ENCODE assay signal across 8 cellular contexts in genomic region chr15:63553388-63553791, GRCh38. TPM values are rescaled to one million over a fixed set of nuclear protein-coding genes. Genes with fewer than 3 reads are reported as not detected.
DNase-seq lines count a peak whose midpoint lies in the region; ATAC-seq, FAIRE-seq and TF ChIP-seq lines count a peak whose summit lies in the region.

No MANE protein-coding gene starts in this region.

- H3K56ac ChIP-seq in IMR-90 (ENCODE audit: extremely low read depth, insufficient read depth, low read length) = peak overlapping the region; percentile 41; the same call in 1 of the 2 replicates

- H3K27me3 ChIP-seq in IMR-90 (ENCODE audit: control insufficient read depth, insufficient read depth, low read length) (no peaks in the 10 kb centered on the region), bronchial epithelial cell (ENCODE audit: control insufficient read depth, insufficient read depth, low read length) (no peaks in the 10 kb centered on the region), right lobe of liver (no peaks in the 10 kb centered on the region)

- peaks cover 10 to 25% of the 10 kb centered on the region in 2 experiments; a peak in 3 of 4 replicates for H3K79me1 ChIP-seq in IMR-90 (ENCODE audit: low read depth in 1 of 2, low read length in 2 of 2)

- peak overlapping the region; percentile 81; the same call in 1 of the 2 replicates for H2BK120ac ChIP-seq in IMR-90 (ENCODE audit: low read depth, low read length)

- H3K23ac ChIP-seq in IMR-90 (ENCODE audit: low read depth, low read length) = peak overlapping the region; percentile 78; the same call in 1 of the 2 replicates

- peak overlapping the region; percentile 65; the same call in 1 of the 2 replicates for H3K4ac ChIP-seq in IMR-90 (ENCODE audit: low read depth, low read length)

- peaks cover 3% of the 10 kb centered on the region; the same call in 1 of the 2 replicates for H4K20me1 ChIP-seq in IMR-90 (ENCODE audit: insufficient read depth, low read length)

- peak overlapping the region; percentile 61 for H4K91ac ChIP-seq in IMR-90 (ENCODE audit: insufficient read depth, low read depth, low read length)

- DNase-seq in Ammon's horn (ENCODE audit: low spot score) (peak; percentile 38), IMR-90 (peak; percentile 97), bronchial epithelial cell (ENCODE audit: low read depth) (peak; percentile 91), right lobe of liver (no peak)
- DNase-seq in stimulated activated CD4-positive, alpha-beta T cell treated with anti-CD3 and anti-CD28 coated beads, Interleukin-1b, Interleukin-23, amount 100 ng/mL, for 48 hours = no peak
- no peak for DNase-seq in activated CD4-positive, alpha-beta T cell treated with anti-CD3 and anti-CD28 coated beads for 1 hour

- H2AK5ac ChIP-seq in IMR-90 (ENCODE audit: low read depth, low read length) = no peak overlapping the region

- H2AFZ ChIP-seq in IMR-90 (replicated peaks; ENCODE audit: low read length, poor library complexity) = no peak overlapping the region

- TF ChIP-seq CTCF in IMR-90 (conservative IDR thresholded peaks at IDR 0.05; ENCODE audit: low read depth, low read length) = no peak
- TF ChIP-seq CTCF in bronchial epithelial cell (IDR thresholded peaks at IDR 0.05; ENCODE audit: insufficient read depth, low read length, severe bottlenecking) = no peak
- TF ChIP-seq CTCF in right lobe of liver (IDR thresholded peaks at IDR 0.05) = no peak

- peak overlapping the region; percentile 86 for H3K4me2 ChIP-seq in IMR-90 (ENCODE audit: low read depth, low read length)

- WGBS in IMR-90 (ENCODE audit: extremely low coverage in 2 of 2, insufficient read length in 1 of 2), 2 experiments = 0% methylated on average over 2 of the region's 3 CpGs; no CpG with 5 or more reads in 1 of the 2 experiments
- 1% methylated on average over 3 of the region's 3 CpGs for WGBS in right lobe of liver (ENCODE audit: insufficient coverage, low coverage, low lambda C conversion rate, missing lambda C conversion rate)
- 8% methylated on average over 3 of the region's 3 CpGs for WGBS in urinary bladder

- H3K4me3 ChIP-seq in IMR-90 (ENCODE audit: insufficient read depth, low read depth, low read length) (peak overlapping the region; percentile 18; the same call in 1 of the 2 replicates), bronchial epithelial cell (ENCODE audit: low read depth, low read length) (no peak overlapping the region), right lobe of liver (peak overlapping the region in 1 of 3 donors; percentile 2), urinary bladder (ENCODE audit: low read depth, low read length) (no peak overlapping the region)

- H2BK5ac ChIP-seq in IMR-90 (ENCODE audit: low read depth, low read length, poor library complexity, severe bottlenecking) = peak overlapping the region; percentile 98

- H3K9me1 ChIP-seq in IMR-90 (ENCODE audit: insufficient read depth, low read length) = peaks cover 7% of the 10 kb centered on the region

- CTCF ChIA-PET in IMR-90 (lab: Yijun Ruan, JAX) = interaction anchor here (0.6 to 1.0 kb wide), 4 partner anchors 12 to 86 kb away, joined by 3 to 4 read pairs (median 4); partner anchors contain the start of gene USP3

- no peak for FAIRE-seq in bronchial epithelial cell (lab: Jason Lieb, UNC)

- peak; percentile 86 for ATAC-seq in IMR-90 (ENCODE audit: low read depth)
- ATAC-seq in right lobe of liver = peak; percentile 83 to 94 (median 88)
- no peak for ATAC-seq in GM18520 (IDR thresholded peaks at IDR 0.05; ENCODE audit: unreplicated experiment)

- no peak overlapping the region for H2AK9ac ChIP-seq in IMR-90 (replicated peaks; ENCODE audit: low read depth, low read length, poor library complexity)

- H3K36me3 ChIP-seq in IMR-90 (ENCODE audit: control insufficient read depth, insufficient read depth, low read length) (peaks cover 7% of the 10 kb centered on the region), bronchial epithelial cell (ENCODE audit: control insufficient read depth, insufficient read depth, low read length) (peaks cover 9% of the 10 kb centered on the region), right lobe of liver (peaks cover 0 to 6% (median 0%) of the 10 kb centered on the region in 4 donors), urinary bladder (ENCODE audit: insufficient read depth) (no peaks in the 10 kb centered on the region)

- POLR2A ChIA-PET in IMR-90 (lab: Charles Lee; ENCODE audit: unreplicated experiment) = interaction anchor here (0.6 kb wide), 1 partner anchor 17 kb away, joined by 3 read pairs; no protein-coding TSS in a partner anchor

- no peaks in the 10 kb centered on the region for H3K9me3 ChIP-seq in IMR-90 (ENCODE audit: control insufficient read depth, insufficient read depth, low read length)
- H3K9me3 ChIP-seq in right lobe of liver = no peaks in the 10 kb centered on the region

- H3K4me1 ChIP-seq in IMR-90 (ENCODE audit: control insufficient read depth, insufficient read depth, low read length) (no peaks in the 10 kb centered on the region), right lobe of liver (peaks cover 0 to 24% (median 7%) of the 10 kb centered on the region in 4 donors), urinary bladder (ENCODE audit: insufficient read depth) (no peaks in the 10 kb centered on the region)

- dilution Hi-C loops in IMR-90 (cut with HindIII; ENCODE audit: low sequenced_read_pairs, unreplicated experiment) = no loop called here

- H2BK15ac ChIP-seq in IMR-90 (ENCODE audit: low read depth, low read length) = no peak overlapping the region

- no TSS peak for BruUV-seq in IMR-90 (replicated peaks; lab: Mats Ljungman, UMichigan)

- H3K27ac ChIP-seq in IMR-90 (ENCODE audit: insufficient read depth, low read length) (peak overlapping the region; percentile 65; the same call in 1 of the 2 replicates), right lobe of liver (peak overlapping the region; percentile 24 to 34 (median 30)), urinary bladder (ENCODE audit: low read depth) (peak overlapping the region; percentile 38)

- H3K9ac ChIP-seq in IMR-90 (ENCODE audit: low read depth, low read length) = peak overlapping the region; percentile 51; the same call in 1 of the 2 replicates

- peak overlapping the region; percentile 76 for H3K18ac ChIP-seq in IMR-90 (ENCODE audit: low read depth, low read length)

- in situ Hi-C loops in IMR-90 (cut with MboI; ENCODE audit: low sequenced_read_pairs) = loop anchor here (5.0 kb wide), 1 partner anchor 41 kb away; no protein-coding TSS in a partner anchor

- H3K14ac ChIP-seq in IMR-90 (replicated peaks; ENCODE audit: low read depth, low read length) = peak overlapping the region; percentile 69; the same call in 1 of the 2 replicates

- H2BK20ac ChIP-seq in IMR-90 (ENCODE audit: low read depth, low read length) = peak overlapping the region; percentile 59; the same call in 1 of the 2 replicates

- TF ChIP-seq POLR2A in IMR-90 (IDR thresholded peaks at IDR 0.05; ENCODE audit: low read depth, low read length) (no peak), right lobe of liver (IDR thresholded peaks at IDR 0.05) (no peak)

- intact Hi-C loops in IMR-90 (cut with micrococcal nuclease) (loop anchor here (1.0 to 2.0 kb wide), 2 partner anchors 44 to 49 kb away; partner anchors contain the start of genes FBXL22 and USP3), right lobe of liver (cut with DNase I) (no loop called here)

- peak overlapping the region in 1 of 2 experiments; percentile 44; a peak in 2 of 4 replicates for H4K8ac ChIP-seq in IMR-90 (ENCODE audit: low read depth in 2 of 2, low read length in 2 of 2)

- peak overlapping the region; percentile 50; the same call in 1 of the 2 replicates for H4K5ac ChIP-seq in IMR-90 (ENCODE audit: low read depth, low read length)

- TF ChIP-seq RAD21 in IMR-90 (IDR thresholded peaks at IDR 0.05; ENCODE audit: low read length) = peak; percentile 5; the same call in 1 of the 2 replicates

TF ChIP-seq in IMR-90, 13 proteins besides CTCF, POLR2A, EP300 and RAD21 (continues in another document):
- no peak for TF ChIP-seq RCOR1 (IDR thresholded peaks at IDR 0.05; ENCODE audit: insufficient replicate concordance, low read length)
- TF ChIP-seq MAZ (IDR thresholded peaks at IDR 0.05; ENCODE audit: borderline replicate concordance, low read depth, low read length) = 0 out of 2 replicates have a peak, but pooled peaks have one; percentile 9
- peak; percentile 27; the same call in 1 of the 2 replicates for TF ChIP-seq MXI1 (IDR thresholded peaks at IDR 0.05; ENCODE audit: borderline replicate concordance, low read depth, low read length)
- TF ChIP-seq CEBPB (IDR thresholded peaks at IDR 0.05; ENCODE audit: low read depth, low read length) = peak; percentile 53; the same call in 1 of the 2 replicates
- peak; percentile 90 for TF ChIP-seq USF2 (IDR thresholded peaks at IDR 0.05; ENCODE audit: low read depth, low read length)
- TF ChIP-seq MAFK (IDR thresholded peaks at IDR 0.05; ENCODE audit: low read depth, low read length) = no peak
- no peak for TF ChIP-seq NFE2L2 (IDR thresholded peaks at IDR 0.05; ENCODE audit: low read depth, low read length)

RNA-seq across cellular contexts. Expression of gene FBXL22, which starts 43.8 kb away (rescaled TPM):
- total RNA-seq in IMR-90 (2012; rRNA removed) (0.28 and 0.36 TPM in 2 replicates), bronchial epithelial cell (under 0.01 and 0.38 TPM in 2 replicates), right lobe of liver (under 1 TPM in 4 of 6 experiments, not detected in 2; 0.26 to 0.56 (median 0.44) TPM), urinary bladder (26.2 TPM)
- polyA plus RNA-seq in IMR-90 (2012; rRNA removed) (0.70 and 1.3 TPM in 2 replicates), urinary bladder (100 TPM)
- 1.00 and 2.2 TPM in 2 replicates for polyA plus RNA-seq in IMR-90 (2012; cell fraction: cytosol; rRNA removed)
- polyA plus RNA-seq in IMR-90 (2012; cell fraction: nucleus; rRNA removed; ENCODE audit: low replicate concordance) = 4.6 and 5.7 TPM in 2 replicates

RNA-seq across cellular contexts. Expression of gene USP3, which starts 49.0 kb away (rescaled TPM):
- total RNA-seq in IMR-90 (2012; rRNA removed) = 46.7 and 52.3 TPM in 2 replicates
- polyA plus RNA-seq in IMR-90 (2012; rRNA removed) = 13.7 and 17.3 TPM in 2 replicates
- 6.2 and 15.2 TPM in 2 replicates for polyA plus RNA-seq in IMR-90 (2012; cell fraction: cytosol; rRNA removed)
- 23.8 and 84.1 TPM in 2 replicates for polyA plus RNA-seq in IMR-90 (2012; cell fraction: nucleus; rRNA removed; ENCODE audit: low replicate concordance)
- total RNA-seq in bronchial epithelial cell = 83.2 and 83.3 TPM in 2 replicates
- total RNA-seq in right lobe of liver = 10 to 100 TPM; 21.9 to 33.8 (median 24.8) TPM
- total RNA-seq in urinary bladder = 77.4 TPM
- polyA plus RNA-seq in urinary bladder = 20.6 TPM

Comparison
In these comparisons a context has a peak if more than half of its experiments do, and no peak if none do; other contexts are left out.
1. DNase-seq: peak in Ammon's horn (single experiment), IMR-90 (single experiment) and bronchial epithelial cell (single experiment); none in right lobe of liver (0 of 3), stimulated activated CD4-positive, alpha-beta T cell treated with anti-CD3 and anti-CD28 coated beads, Interleukin-1b, Interleukin-23, amount 100 ng/mL, for 48 hours (single experiment) and activated CD4-positive, alpha-beta T cell treated with anti-CD3 and anti-CD28 coated beads for 1 hour (single experiment).
2. RNA of gene FBXL22, which starts 43.8 kb away (total RNA-seq): 26.2 TPM in urinary bladder (single experiment); 0.26 to 0.56 TPM in right lobe of liver, 0.28 to 0.36 TPM in IMR-90 and under 0.01 to 0.38 TPM in bronchial epithelial cell; every median in the first group is over 10 times any median in the second.
3. Peak in every context shown above with its lines, with median percentiles within 50 percentile points of each other: H3K27ac ChIP-seq.